ENCODE assay signal across 1 cellular context in genomic region chr9:134625361-134626140, GRCh38.
TF ChIP-seq lines count a peak whose summit lies in the region.

No MANE protein-coding gene starts in this region.

TF ChIP-seq in H1, 55 proteins besides CTCF, POLR2A, EP300 and RAD21 (continued from another document):
- TF ChIP-seq SP4 (IDR thresholded peaks at IDR 0.05; ENCODE audit: low read length) (no peak), KDM4A (IDR thresholded peaks at IDR 0.05; ENCODE audit: low read depth, low read length, severe bottlenecking) (no peak), SP2 (IDR thresholded peaks at IDR 0.05; ENCODE audit: low read length) (no peak), EZH2 (IDR thresholded peaks at IDR 0.05; ENCODE audit: low read depth, low read length, severe bottlenecking) (no peak), GTF2F1 (IDR thresholded peaks at IDR 0.05; ENCODE audit: borderline replicate concordance, low read depth, low read length) (no peak), SIRT6 (IDR thresholded peaks at IDR 0.05; ENCODE audit: low read length) (no peak), CREB1 (IDR thresholded peaks at IDR 0.05) (no peak), BRCA1 (IDR thresholded peaks at IDR 0.05; ENCODE audit: low read depth, low read length) (no peak), FOSL1 (IDR thresholded peaks at IDR 0.05; ENCODE audit: insufficient read depth, low read depth, low read length) (no peak)
- TF ChIP-seq, protein P1, sequence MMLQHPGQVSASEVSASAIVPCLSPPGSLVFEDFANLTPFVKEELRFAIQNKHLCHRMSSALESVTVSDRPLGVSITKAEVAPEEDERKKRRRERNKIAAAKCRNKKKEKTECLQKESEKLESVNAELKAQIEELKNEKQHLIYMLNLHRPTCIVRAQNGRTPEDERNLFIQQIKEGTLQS (IDR thresholded peaks at IDR 0.05; ENCODE audit: insufficient read depth, low read depth, low read length), result no peak
TF ChIP-seq in H1: peak in this region for 0.
